ENCODE assay signal across 10 cellular contexts in the genomic region with DNA sequence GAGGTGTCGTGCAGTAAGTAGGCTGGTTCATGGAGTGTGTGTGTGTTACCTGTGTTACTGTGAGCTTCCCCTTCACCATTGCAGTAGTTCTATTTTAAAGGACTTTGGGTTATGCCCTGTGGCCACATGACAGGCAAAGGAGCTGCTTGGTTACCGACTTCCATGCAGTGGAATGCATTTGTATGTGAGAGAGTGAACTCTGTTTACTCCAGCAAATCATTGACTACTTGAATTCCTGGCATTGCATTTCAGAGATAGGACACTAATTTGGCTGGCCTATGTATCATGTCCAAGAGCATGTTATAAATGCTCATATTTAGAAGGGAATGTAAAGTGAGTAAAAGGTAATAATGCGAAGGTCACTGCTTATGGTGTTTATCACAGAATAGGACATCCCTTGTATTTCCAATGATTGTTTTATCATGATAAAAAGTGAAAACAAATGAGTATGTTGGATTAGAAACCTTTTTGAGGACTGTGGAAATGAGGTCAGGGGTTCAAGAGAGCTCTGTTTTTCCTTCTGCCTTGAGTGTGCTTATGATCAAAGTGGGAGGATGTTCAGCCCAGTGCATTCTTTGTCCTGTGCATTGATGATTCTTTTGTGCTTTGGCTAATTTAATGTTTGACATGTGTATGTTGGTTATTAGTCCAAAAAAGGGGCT.
DNase-seq lines count a peak whose midpoint lies in the region; ATAC-seq lines count a peak whose summit lies in the region.
"Had no signal": no experiment of that assay in that cellular context is flagged by ENCODE, and none has a peak within 500 bp of the region (broad histone marks: within the 10 kb centered on the region; RNA-seq: fewer than 3 reads in every experiment).

No MANE protein-coding gene starts in this region.

- peak overlapping the region; percentile 72 for H3K27ac ChIP-seq in mesodermal cell (ENCODE audit: low read depth, low read length, severe bottlenecking)

- H3K36me3 ChIP-seq in mesodermal cell (ENCODE audit: control insufficient read depth, insufficient read depth, low read length), result peaks cover 11% of the 10 kb centered on the region

- no peaks in the 10 kb centered on the region for H3K9me3 Mint-ChIP-seq in activated CD4-positive, alpha-beta memory T cell treated with anti-CD3 and anti-CD28 coated beads, Interleukin-2, amount 10 ng/mL, durations not matched to agents 7 days and 5 days
- H3K9me3 Mint-ChIP-seq: activated naive CD4-positive, alpha-beta T cell treated with anti-CD3 and anti-CD28 coated beads for 36 hours had no signal

- in situ Hi-C loops in ACHN (cut with HindIII; ENCODE audit: low pct_ligation_motif_present, low pct_unique_long_range_greater_than_20kb, low sequenced_read_pairs), result no loop called here

- CTCF ChIA-PET in activated CD4-positive, alpha-beta memory T cell treated with anti-CD3 and anti-CD28 coated beads, Interleukin-2, amount 10 ng/mL, durations not matched to agents 7 days and 5 days (lab: Charles Lee), result no interaction called here

- H3K4me1 ChIP-seq in mesodermal cell (ENCODE audit: control insufficient read depth, insufficient read depth, low read length, poor library complexity, severe bottlenecking), result no peaks in the 10 kb centered on the region

- H3K9me3 ChIP-seq in mesodermal cell (ENCODE audit: control insufficient read depth, low read length), result no peaks in the 10 kb centered on the region

- no peak overlapping the region for H3K4me3 ChIP-seq in mesodermal cell (ENCODE audit: extremely low read depth, insufficient read depth, low read length, poor library complexity, severe bottlenecking)

- H3K27ac Mint-ChIP-seq in activated CD4-positive, alpha-beta memory T cell treated with anti-CD3 and anti-CD28 coated beads, Interleukin-2, amount 10 ng/mL, durations not matched to agents 7 days and 5 days, result no peak overlapping the region
- H3K27ac Mint-ChIP-seq: activated naive CD4-positive, alpha-beta T cell treated with anti-CD3 and anti-CD28 coated beads for 36 hours had no signal

- H3K27me3 Mint-ChIP-seq in activated CD4-positive, alpha-beta memory T cell treated with anti-CD3 and anti-CD28 coated beads, Interleukin-2, amount 10 ng/mL, durations not matched to agents 7 days and 5 days, result no peaks in the 10 kb centered on the region

- POLR2A ChIA-PET in activated CD4-positive, alpha-beta memory T cell treated with anti-CD3 and anti-CD28 coated beads, Interleukin-2, amount 10 ng/mL, durations not matched to agents 7 days and 5 days (lab: Charles Lee), result no interaction called here

- peak; percentile 78 for DNase-seq in ACHN
- DNase-seq in RPMI7951 (ENCODE audit: low read depth), result peak; percentile 18
- DNase-seq in left cardiac atrium, result no peak
- DNase-seq in T-helper 2 cell, result no peak
- DNase-seq in stimulated activated CD8-positive, alpha-beta memory T cell treated with anti-CD3 and anti-CD28 coated beads, Interleukin-4, amount 100 ng/mL, for 48 hours, result no peak
- DNase-seq in activated CD4-positive, alpha-beta memory T cell treated with anti-CD3 and anti-CD28 coated beads, Interleukin-2, amount 10 ng/mL, durations not matched to agents 7 days and 5 days, result no peak
- DNase-seq: activated naive CD4-positive, alpha-beta T cell treated with anti-CD3 and anti-CD28 coated beads for 36 hours; NCI-H2081 had no signal

- WGBS in mesodermal cell (ENCODE audit: insufficient coverage in 2 of 2), 2 experiments, result 100% methylated on average over 1 to 2 of the region's 3 CpGs

- H3K4me1 Mint-ChIP-seq in activated CD4-positive, alpha-beta memory T cell treated with anti-CD3 and anti-CD28 coated beads, Interleukin-2, amount 10 ng/mL, durations not matched to agents 7 days and 5 days, result peaks cover 4% of the 10 kb centered on the region

- ATAC-seq in left cardiac atrium, result peak; percentile 22 to 55
- no peak for ATAC-seq in GM21367 (IDR thresholded peaks at IDR 0.05; ENCODE audit: unreplicated experiment)

- H3K4me3 Mint-ChIP-seq in activated CD4-positive, alpha-beta memory T cell treated with anti-CD3 and anti-CD28 coated beads, Interleukin-2, amount 10 ng/mL, durations not matched to agents 7 days and 5 days, result no peak overlapping the region
- H3K4me3 Mint-ChIP-seq: activated naive CD4-positive, alpha-beta T cell treated with anti-CD3 and anti-CD28 coated beads for 36 hours had no signal

- intact Hi-C loops in left cardiac atrium (cut with DNase I), result no loop called here

- no peaks in the 10 kb centered on the region for H3K36me3 Mint-ChIP-seq in activated CD4-positive, alpha-beta memory T cell treated with anti-CD3 and anti-CD28 coated beads, Interleukin-2, amount 10 ng/mL, durations not matched to agents 7 days and 5 days (ENCODE audit: low read depth)

Comparison
In these comparisons a context has a peak if more than half of its experiments do, and no peak if none do; other contexts are left out.
1. DNase-seq: peak in ACHN (single experiment) and RPMI7951 (single experiment); none in left cardiac atrium (single experiment), T-helper 2 cell (0 of 5), stimulated activated CD8-positive, alpha-beta memory T cell treated with anti-CD3 and anti-CD28 coated beads, Interleukin-4, amount 100 ng/mL, for 48 hours (single experiment) and activated CD4-positive, alpha-beta memory T cell treated with anti-CD3 and anti-CD28 coated beads, Interleukin-2, amount 10 ng/mL, durations not matched to agents 7 days and 5 days (single experiment).